Comparison of ENCODE assay signal across 8 cellular contexts in the genomic region with DNA sequence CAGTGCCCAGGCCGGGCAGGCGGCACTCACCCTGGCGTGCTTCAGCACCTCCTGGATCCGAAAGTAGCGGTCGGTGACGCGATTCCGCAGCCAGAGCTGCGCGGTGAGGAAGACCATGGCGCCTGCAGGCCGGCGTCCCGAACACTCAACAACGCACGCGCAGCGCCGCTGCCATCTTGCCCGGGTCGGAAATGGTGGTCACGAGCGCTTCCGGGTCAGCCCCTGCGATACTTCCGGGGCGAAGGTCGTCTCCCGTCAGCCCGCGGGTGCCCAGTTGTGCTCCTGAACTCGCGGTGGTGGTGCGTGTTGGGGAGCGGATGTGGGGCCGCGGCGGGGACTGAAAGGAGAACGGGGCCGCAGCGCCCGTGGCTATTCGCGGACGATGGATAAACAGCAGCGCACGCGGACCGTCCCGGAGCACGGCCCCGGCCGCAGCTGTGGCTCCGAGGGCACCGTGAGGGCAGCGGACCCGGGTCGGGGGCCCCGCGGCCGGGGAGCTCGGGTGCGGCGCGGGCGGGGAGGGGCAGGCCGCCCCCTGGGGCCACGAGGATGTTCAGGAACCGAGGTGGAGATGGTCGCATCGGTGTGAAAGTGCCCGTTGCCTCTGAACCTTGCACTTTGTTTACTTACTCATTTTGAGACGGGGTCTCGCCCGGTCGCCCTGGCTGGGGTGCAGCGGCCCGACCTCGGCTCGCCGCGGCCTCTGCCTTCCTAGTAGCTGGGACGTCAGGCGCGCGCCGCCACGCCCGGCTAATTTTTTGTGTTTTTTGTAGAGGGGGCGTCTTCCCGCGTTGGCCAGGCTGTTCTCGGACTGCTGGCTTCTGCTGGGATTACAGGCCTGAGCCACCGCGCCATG. TPM values are rescaled to one million over a fixed set of nuclear protein-coding genes. Genes with fewer than 3 reads are reported as not detected.
DNase-seq lines count a peak whose midpoint lies in the region; ATAC-seq and TF ChIP-seq lines count a peak whose summit lies in the region.

Gene MRPL20 (minus strand): TSS at position 193 of the 856 bp plus-strand sequence. CDS start 76 bp downstream, at position 117.

- peak within 1 kb of the TSS; percentile 90 for H3K4me3 Mint-ChIP-seq in activated T-helper 17 cell treated with anti-CD3 and anti-CD28 coated beads, Interleukin-2, amount 50 U/mL, for 72 hours
- peak within 1 kb of the TSS; percentile 90 for H3K4me3 Mint-ChIP-seq in natural killer cell

- H3K9me3 Mint-ChIP-seq in activated T-helper 17 cell treated with anti-CD3 and anti-CD28 coated beads, Interleukin-2, amount 50 U/mL, for 72 hours = no peaks in the 10 kb centered on the region
- no peaks in the 10 kb centered on the region for H3K9me3 Mint-ChIP-seq in natural killer cell

- H3K27me3 Mint-ChIP-seq in activated T-helper 17 cell treated with anti-CD3 and anti-CD28 coated beads, Interleukin-2, amount 50 U/mL, for 72 hours = no peaks in the 10 kb centered on the region
- H3K27me3 Mint-ChIP-seq in natural killer cell (ENCODE audit: low read depth in 2 of 2) = no peaks in the 10 kb centered on the region

- POLR2A ChIA-PET in RWPE1 (lab: Yijun Ruan, JAX; ENCODE audit: low non-redundant PET) = interaction anchor here (0.6 to 1.6 kb wide), 6 partner anchors 8 to 55 kb away, joined by 3 to 6 read pairs (median 4); partner anchors contain the start of gene CCNL2

- CTCF ChIA-PET in RWPE1 (lab: Yijun Ruan, JAX) = interaction anchor here (0.6 to 3.0 kb wide), 5 partner anchors 13 to 499 kb away, joined by 3 to 15 read pairs (median 3); partner anchors contain the start of gene ANKRD65

- H3K4me1 Mint-ChIP-seq in activated T-helper 17 cell treated with anti-CD3 and anti-CD28 coated beads, Interleukin-2, amount 50 U/mL, for 72 hours = peaks cover 5% of the 10 kb centered on the region
- H3K4me1 Mint-ChIP-seq in natural killer cell = peaks cover 0 to 21% of the 10 kb centered on the region in 2 donors

- TF ChIP-seq CTCF in RWPE1 (conservative IDR thresholded peaks at IDR 0.05; ENCODE audit: low read depth) (no peak), natural killer cell (IDR thresholded peaks at IDR 0.05) (no peak)

- intact Hi-C loops in natural killer cell (cut with micrococcal nuclease) = loop anchor here (1.0 to 2.0 kb wide), 2 partner anchors 8 to 33 kb away; partner anchors contain the start of genes AURKAIP1 and CCNL2

- peak; percentile 92 for DNase-seq in EL
- peak; percentile 93 for DNase-seq in H4 (ENCODE audit: low spot score)
- DNase-seq in LoVo (ENCODE audit: low spot score) = peak; percentile 93
- DNase-seq in RWPE1 (ENCODE audit: low spot score) = peak; percentile 89
- peak; percentile 82 for DNase-seq in fibroblast of peridontal ligament (ENCODE audit: extremely low read depth)
- peak; percentile 94 for DNase-seq in natural killer cell
- peak; percentile 95 for DNase-seq in stimulated activated naive CD4-positive, alpha-beta T cell treated with Interleukin-2 at 50 U/mL for 16 hours (lab: John Stamatoyannopoulos, UW)

- peak within 1 kb of the TSS; percentile 93 for H3K27ac Mint-ChIP-seq in activated T-helper 17 cell treated with anti-CD3 and anti-CD28 coated beads, Interleukin-2, amount 50 U/mL, for 72 hours
- peak within 1 kb of the TSS; percentile 86 to 88 for H3K27ac Mint-ChIP-seq in natural killer cell

- H3K27ac ChIP-seq in RWPE1 = peak within 1 kb of the TSS; percentile 82

- H3K36me3 Mint-ChIP-seq in activated T-helper 17 cell treated with anti-CD3 and anti-CD28 coated beads, Interleukin-2, amount 50 U/mL, for 72 hours (ENCODE audit: low read depth) = peaks cover 72% of the 10 kb centered on the region
- no peaks in the 10 kb centered on the region for H3K36me3 Mint-ChIP-seq in natural killer cell

- ATAC-seq in activated T-helper 17 cell treated with anti-CD3 and anti-CD28 coated beads, Interleukin-2, amount 50 U/mL, for 72 hours (replicated peaks) = peak; percentile 98
- ATAC-seq in natural killer cell = peak; percentile 94 to 97 (median 95)

RNA-seq across cellular contexts. Expression of gene MRPL20, which starts in this region (rescaled TPM):
- 243 and 264 TPM in 2 replicates for total RNA-seq in H4 (2014; rRNA removed; shearing (Covaris generic))
- total RNA-seq in activated T-helper 17 cell treated with anti-CD3 and anti-CD28 coated beads, Interleukin-2, amount 50 U/mL, for 72 hours = 100 to 1,000 TPM in 1 of 2 donors, 10 to 100 TPM in 1; 57.7 to 147 TPM
- 100 to 1,000 TPM in 1 of 3 donors, 10 to 100 TPM in 2; 90.9 to 111 (median 92.7) TPM for total RNA-seq in natural killer cell

Comparison
In these comparisons a context has a peak if more than half of its experiments do, and no peak if none do; other contexts are left out.
1. Peak in every context shown above with its lines: DNase-seq, ATAC-seq and H3K27ac ChIP-seq.